ENCODE assay signal across 1 cellular context in genomic region chr22:50296658-50297490, GRCh38.
TF ChIP-seq lines count a peak whose summit lies in the region.

No MANE protein-coding gene starts in this region.

TF ChIP-seq in IMR-90, 13 proteins besides CTCF, POLR2A, EP300 and RAD21 (continued from another document):
- TF ChIP-seq ELK1 (IDR thresholded peaks at IDR 0.05; ENCODE audit: borderline replicate concordance, low read depth, low read length) (no peak), BHLHE40 (IDR thresholded peaks at IDR 0.05; ENCODE audit: low read depth, low read length) (no peak), USF2 (IDR thresholded peaks at IDR 0.05; ENCODE audit: low read depth, low read length) (no peak), CHD1 (IDR thresholded peaks at IDR 0.05; ENCODE audit: low read depth, low read length) (no peak)
